8 cellular contexts compared by ENCODE assay signal in genomic region chr9:35518981-35519679, GRCh38. TPM values are rescaled to one million over a fixed set of nuclear protein-coding genes. Genes with fewer than 3 reads are reported as not detected.
DNase-seq lines count a peak whose midpoint lies in the region; ATAC-seq and TF ChIP-seq lines count a peak whose summit lies in the region.

No MANE protein-coding gene starts in this region.

- intact Hi-C loops in lower lobe of right lung (cut with DNase I) = no loop called here
- intact Hi-C loops in testis (cut with DNase I; ENCODE audit: low total_unique reads) = no loop called here

- no peaks in the 10 kb centered on the region for H3K4me1 Mint-ChIP-seq in activated T-cell treated with anti-CD3 and anti-CD28 coated beads, Interleukin-2, amount 50 U/mL, for 4 hours (ENCODE audit: low read depth)

- H3K27me3 ChIP-seq in lower lobe of right lung (ENCODE audit: low read depth) = no peaks in the 10 kb centered on the region
- H3K27me3 ChIP-seq in testis = no peaks in the 10 kb centered on the region

- H3K4me3 ChIP-seq in LNCaP clone FGC (ENCODE audit: low read depth, low read length) (no peak overlapping the region), lower lobe of right lung (no peak overlapping the region), testis (no peak overlapping the region)

- peak; percentile 66 to 68 for ATAC-seq in lower lobe of right lung
- ATAC-seq in activated T-cell treated with anti-CD3 and anti-CD28 coated beads, Interleukin-2, amount 50 U/mL, for 4 hours = no peak
- ATAC-seq in GM21786 (IDR thresholded peaks at IDR 0.05; ENCODE audit: unreplicated experiment) = no peak
- ATAC-seq in HG03095 (IDR thresholded peaks at IDR 0.05; ENCODE audit: unreplicated experiment) = no peak

- TF ChIP-seq CTCF in LNCaP clone FGC (IDR thresholded peaks at IDR 0.05; ENCODE audit: control insufficient read depth, extremely low read depth, insufficient read depth) (no peak), lower lobe of right lung (IDR thresholded peaks at IDR 0.05) (no peak), testis (IDR thresholded peaks at IDR 0.05) (no peak)

- no peaks in the 10 kb centered on the region for H3K36me3 Mint-ChIP-seq in activated T-cell treated with anti-CD3 and anti-CD28 coated beads, Interleukin-2, amount 50 U/mL, for 4 hours (ENCODE audit: insufficient read depth)

- TF ChIP-seq POLR2A in testis (IDR thresholded peaks at IDR 0.05) = no peak

- H3K27ac ChIP-seq in lower lobe of right lung (peak overlapping the region; percentile 71), testis (peak overlapping the region; percentile 72 to 87)

- DNase-seq in LNCaP clone FGC (ENCODE audit: low read depth) (peak; percentile 72), dermis blood vessel endothelial cell (peak; percentile 60), lower lobe of right lung (no peak), testis (no peak), NCI-H128 (lab: John Stamatoyannopoulos, UW; ENCODE audit: unreplicated experiment) (no peak)
- DNase-seq in activated T-cell treated with anti-CD3 and anti-CD28 coated beads, Interleukin-2, amount 50 U/mL, for 4 hours = no peak

- no peaks in the 10 kb centered on the region for H3K9me3 Mint-ChIP-seq in activated T-cell treated with anti-CD3 and anti-CD28 coated beads, Interleukin-2, amount 50 U/mL, for 4 hours

- WGBS in testis, 2 donors = 46 to 54% methylated on average over 5 of the region's 5 CpGs

- H3K9me3 ChIP-seq in lower lobe of right lung (no peaks in the 10 kb centered on the region), testis (no peaks in the 10 kb centered on the region)

- peaks cover 72% of the 10 kb centered on the region for H3K4me1 ChIP-seq in lower lobe of right lung
- H3K4me1 ChIP-seq in testis = peaks cover 43% of the 10 kb centered on the region

- H3K27me3 Mint-ChIP-seq in activated T-cell treated with anti-CD3 and anti-CD28 coated beads, Interleukin-2, amount 50 U/mL, for 4 hours (ENCODE audit: low read depth) = no peaks in the 10 kb centered on the region

- H3K4me3 Mint-ChIP-seq in activated T-cell treated with anti-CD3 and anti-CD28 coated beads, Interleukin-2, amount 50 U/mL, for 4 hours = no peak overlapping the region

- no peaks in the 10 kb centered on the region for H3K36me3 ChIP-seq in lower lobe of right lung
- H3K36me3 ChIP-seq in testis (ENCODE audit: low read depth, missing control alignments) = no peaks in the 10 kb centered on the region

RNA-seq across cellular contexts. Expression of gene RUSC2, which starts 29.2 kb away (rescaled TPM):
- 15.8 and 24.5 TPM in 2 replicates for total RNA-seq in dermis blood vessel endothelial cell
- 23.6 TPM for total RNA-seq in lower lobe of right lung
- total RNA-seq in testis = 10 to 100 TPM; 28.7 to 32.3 TPM
- polyA plus RNA-seq in testis (ENCODE audit: insufficient read depth, low read depth, low replicate concordance) = 78.1 TPM
- total RNA-seq in activated T-cell treated with anti-CD3 and anti-CD28 coated beads, Interleukin-2, amount 50 U/mL, for 4 hours = 1 to 10 TPM; 1.8 to 5.5 (median 2.1) TPM

Comparison
In these comparisons a context has a peak if more than half of its experiments do, and no peak if none do; other contexts are left out.
1. DNase-seq: peak in LNCaP clone FGC (single experiment) and dermis blood vessel endothelial cell (single experiment); none in lower lobe of right lung (single experiment), testis (single experiment), activated T-cell treated with anti-CD3 and anti-CD28 coated beads, Interleukin-2, amount 50 U/mL, for 4 hours (single experiment) and NCI-H128 (single experiment).
2. ATAC-seq: peak in lower lobe of right lung (2 of 2); none in activated T-cell treated with anti-CD3 and anti-CD28 coated beads, Interleukin-2, amount 50 U/mL, for 4 hours (0 of 2), GM21786 (single experiment) and HG03095 (single experiment).